ENCODE assay signal across 17 cellular contexts in the genomic region with DNA sequence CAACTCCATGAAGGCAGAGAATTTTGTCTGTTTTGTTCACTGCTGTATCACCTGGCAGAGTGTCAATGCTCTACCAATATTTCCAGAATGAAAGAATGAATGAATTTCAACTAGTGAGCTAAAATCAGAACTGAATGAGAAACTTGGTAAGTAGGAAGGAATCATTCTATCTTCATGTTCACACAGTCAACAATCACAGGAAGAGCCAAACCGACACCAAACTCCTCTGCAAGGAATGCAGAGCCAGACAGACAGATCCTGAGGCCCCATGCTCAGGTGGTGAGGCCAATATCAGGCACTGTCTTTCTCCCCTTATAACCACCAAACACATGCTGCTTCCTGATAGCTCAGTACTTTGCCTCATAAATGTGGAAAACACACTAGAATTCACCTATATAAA.
A peak's percentile ranks its signal among the peaks of the same experiment; 100 is the strongest.
DNase-seq lines count a peak whose midpoint lies in the region; ATAC-seq and TF ChIP-seq lines count a peak whose summit lies in the region.
"Had no signal": no experiment of that assay in that cellular context is flagged by ENCODE, and none has a peak within 500 bp of the region (broad histone marks: within the 10 kb centered on the region; RNA-seq: fewer than 3 reads in every experiment).

No MANE protein-coding gene starts in this region.

- H3K27me3 ChIP-seq in Peyer's patch (no peaks in the 10 kb centered on the region), colonic mucosa (no peaks in the 10 kb centered on the region), muscle layer of colon (ENCODE audit: control insufficient read depth in 1 of 2, insufficient read depth in 2 of 2, low read length in 2 of 2) (no peaks in the 10 kb centered on the region), thyroid gland (no peaks in the 10 kb centered on the region)

- ATAC-seq in HG03469 (IDR thresholded peaks at IDR 0.05; ENCODE audit: unreplicated experiment) (no peak), HG03521 (IDR thresholded peaks at IDR 0.05; ENCODE audit: unreplicated experiment) (no peak)

- H3K27ac ChIP-seq in Peyer's patch (peak overlapping the region in 3 of 4 donors; percentile 22 to 67 (median 28)), colonic mucosa (peak overlapping the region; percentile 8), muscle layer of colon (ENCODE audit: low read depth, low read length) (peak overlapping the region; percentile 37), thyroid gland (peak overlapping the region in 2 of 3 donors; percentile 69 to 77)

- DNase-seq in Peyer's patch (no peak), colonic mucosa (no peak), thyroid gland (no peak), SHP77 treated with DMSO at 0.1 percent for 48 hours (lab: John Stamatoyannopoulos, UW) (no peak)
- DNase-seq: activated CD4-positive, alpha-beta memory T cell treated with anti-CD3 and anti-CD28 coated beads, Interleukin-2, amount 10 ng/mL, durations not matched to agents 7 days and 5 days; activated gamma-delta T cell treated with Interleukin-2 at 50 U/mL for 16 hours; C1 segment of cervical spinal cord; caudate nucleus; left colon; MM.1S; NCI-H2107; SHP77; small intestine; substantia nigra had no signal

- peaks cover 0 to 16% (median 0%) of the 10 kb centered on the region in 4 donors for H3K4me1 ChIP-seq in Peyer's patch
- no peaks in the 10 kb centered on the region for H3K4me1 ChIP-seq in colonic mucosa
- H3K4me1 ChIP-seq in muscle layer of colon (ENCODE audit: insufficient read depth, low read length): peaks cover 43% of the 10 kb centered on the region
- peaks cover 35 to 63% of the 10 kb centered on the region in 2 donors for H3K4me1 ChIP-seq in thyroid gland

- no peak overlapping the region for H3K4me3 ChIP-seq in Peyer's patch
- H3K4me3 ChIP-seq in colonic mucosa: no peak overlapping the region
- H3K4me3 ChIP-seq in muscle layer of colon (ENCODE audit: low read depth in 1 of 2, low read length in 2 of 2): no peak overlapping the region
- H3K4me3 ChIP-seq in thyroid gland (replicated peaks in 1 of 3): no peak overlapping the region

- intact Hi-C loops in colonic mucosa (cut with DNase I) (no loop called here), thyroid gland (cut with DNase I) (no loop called here)

- H3K36me3 ChIP-seq in Peyer's patch: no peaks in the 10 kb centered on the region
- H3K36me3 ChIP-seq in colonic mucosa: peaks cover 4% of the 10 kb centered on the region
- H3K36me3 ChIP-seq in muscle layer of colon (ENCODE audit: insufficient read depth, low read length): no peaks in the 10 kb centered on the region
- H3K36me3 ChIP-seq in thyroid gland: no peaks in the 10 kb centered on the region

- 78 to 87% methylated on average over 1 of the region's 1 CpG for WGBS in thyroid gland, 2 donors

- TF ChIP-seq POLR2A in Peyer's patch (IDR thresholded peaks at IDR 0.05) (no peak), thyroid gland (IDR thresholded peaks at IDR 0.05) (no peak)

- H3K9me3 ChIP-seq in Peyer's patch: no peaks in the 10 kb centered on the region
- no peaks in the 10 kb centered on the region for H3K9me3 ChIP-seq in colonic mucosa
- H3K9me3 ChIP-seq in muscle layer of colon (ENCODE audit: low read length): no peaks in the 10 kb centered on the region
- no peaks in the 10 kb centered on the region for H3K9me3 ChIP-seq in thyroid gland

- TF ChIP-seq CTCF in Peyer's patch (IDR thresholded peaks at IDR 0.05) (no peak), colonic mucosa (IDR thresholded peaks at IDR 0.05) (no peak), thyroid gland (IDR thresholded peaks at IDR 0.05) (no peak)

- H3K9ac ChIP-seq in colonic mucosa (ENCODE audit: low read depth in 2 of 2, low read length in 2 of 2) (no peak overlapping the region), muscle layer of colon (ENCODE audit: low read length) (peak overlapping the region; percentile 25)

Comparison
In these comparisons a context has a peak if more than half of its experiments do, and no peak if none do; other contexts are left out.
1. H3K27ac ChIP-seq: peak in every context shown above with its lines; median percentile 73 in thyroid gland; 37 in muscle layer of colon; 28 in Peyer's patch; 8 in colonic mucosa.